In genomic region chr2:9799729-9800632, GRCh38 we compare ENCODE assay signal across 8 cellular contexts. TPM values are rescaled to one million over a fixed set of nuclear protein-coding genes. Genes with fewer than 3 reads are reported as not detected.
DNase-seq lines count a peak whose midpoint lies in the region; ATAC-seq and TF ChIP-seq lines count a peak whose summit lies in the region.

No MANE protein-coding gene starts in this region.

- DNase-seq in AML-193 (lab: John Stamatoyannopoulos, UW) (peak; percentile 43 to 46), NCI-H460 (ENCODE audit: extremely low read depth, low read depth) (peak; percentile 78), coronary artery (ENCODE audit: low spot score) (no peak)
- DNase-seq in activated CD4-positive, alpha-beta T cell treated with anti-CD3 and anti-CD28 coated beads for 48 hours, result peak; percentile 93
- DNase-seq in stimulated activated CD4-positive, alpha-beta T cell treated with anti-CD3 and anti-CD28 coated beads, Interleukin-4, amount 100 ng/mL, for 48 hours (ENCODE audit: low read depth in 2 of 2), result peak; percentile 81 to 86

- TF ChIP-seq CTCF in coronary artery (IDR thresholded peaks at IDR 0.05) (peak; percentile 96), liver (IDR thresholded peaks at IDR 0.05; ENCODE audit: low read depth, low read length, missing input control) (peak; percentile 90)

- ATAC-seq in GM18909 (IDR thresholded peaks at IDR 0.05; ENCODE audit: poor library complexity, unreplicated experiment) (peak; percentile 83), HG03159 (IDR thresholded peaks at IDR 0.05; ENCODE audit: unreplicated experiment) (peak; percentile 84)

- H3K27me3 ChIP-seq in liver (ENCODE audit: control insufficient read depth in 4 of 4, insufficient read depth in 4 of 4, low read length in 3 of 4), result no peaks in the 10 kb centered on the region

- H3K4me1 ChIP-seq in liver (ENCODE audit: control insufficient read depth in 4 of 4, insufficient read depth in 4 of 4, low read length in 3 of 4), result peaks cover 0 to 3% (median 0%) of the 10 kb centered on the region in 4 donors

- H3K27ac ChIP-seq in coronary artery (no peak overlapping the region), liver (ENCODE audit: low read depth in 1 of 2, low read length in 2 of 2) (no peak overlapping the region)

- 21% methylated on average over 14 of the region's 14 CpGs for WGBS in liver

- TF ChIP-seq RAD21 in liver (IDR thresholded peaks at IDR 0.05), result peak; percentile 87 to 93

- no peak overlapping the region for H3K4me3 ChIP-seq in coronary artery
- H3K4me3 ChIP-seq in liver (ENCODE audit: low read depth in 1 of 3, low read length in 3 of 3), result no peak overlapping the region

- H3K9me3 ChIP-seq in liver (ENCODE audit: control insufficient read depth in 4 of 4, low read length in 3 of 4), result no peaks in the 10 kb centered on the region

- H3K36me3 ChIP-seq in liver (ENCODE audit: control insufficient read depth in 4 of 4, insufficient read depth in 3 of 4, low read depth in 1 of 4, low read length in 3 of 4), result no peaks in the 10 kb centered on the region

- H3K9ac ChIP-seq in liver (ENCODE audit: low read depth in 1 of 2, low read length in 2 of 2), result no peak overlapping the region

TF ChIP-seq in liver, 16 proteins besides CTCF, POLR2A, EP300 and RAD21:
- TF ChIP-seq RXRA (IDR thresholded peaks at IDR 0.05) (peak in 1 of 2 donors; percentile 52), NR2F2 (IDR thresholded peaks at IDR 0.05) (no peak), REST (IDR thresholded peaks at IDR 0.05) (no peak), EGR1 (IDR thresholded peaks at IDR 0.05; ENCODE audit: low read depth in 2 of 2) (no peak), GABPA (IDR thresholded peaks at IDR 0.05 in 1 of 2, conservative IDR thresholded peaks at IDR 0.05 in 1 of 2) (no peak), JUND (IDR thresholded peaks at IDR 0.05) (no peak), YY1 (IDR thresholded peaks at IDR 0.05) (no peak), ZBTB33 (IDR thresholded peaks at IDR 0.05) (no peak)
TF ChIP-seq in liver: peak in this region for 1.

RNA-seq across cellular contexts. Expression of gene TAF1B, which starts 43.3 kb away (rescaled TPM):
- 14.8 and 16.1 TPM in 2 replicates for total RNA-seq in NCI-H460 (2014; rRNA removed; shearing (Covaris generic))
- 7.5 and 29.9 TPM in 2 replicates for polyA plus RNA-seq in NCI-H460 (2014; cell fraction: nucleus; rRNA removed)
- 10 to 100 TPM in 1 of 2 donors, 1 to 10 TPM in 1; 7.4 to 17.2 TPM for total RNA-seq in liver
- polyA plus RNA-seq in liver, result 1 to 10 TPM; 3.1 to 3.8 TPM
